In genomic region chr1:112575154-112575804, GRCh38 we compare ENCODE assay signal across 13 cellular contexts. TPM values are rescaled to one million over a fixed set of nuclear protein-coding genes. Genes with fewer than 3 reads are reported as not detected.
DNase-seq lines count a peak whose midpoint lies in the region; ATAC-seq and TF ChIP-seq lines count a peak whose summit lies in the region.
"Had no signal": no experiment of that assay in that cellular context is flagged by ENCODE, and none has a peak within 500 bp of the region (broad histone marks: within the 10 kb centered on the region; RNA-seq: fewer than 3 reads in every experiment).

No MANE protein-coding gene starts in this region.

- no peak overlapping the region for H3K23ac ChIP-seq in mesenchymal stem cell (ENCODE audit: low read length in 2 of 2)

- no peak overlapping the region for H3K4me3 Mint-ChIP-seq in activated CD4-positive, alpha-beta memory T cell treated with anti-CD3 and anti-CD28 coated beads for 36 hours
- H3K4me3 Mint-ChIP-seq: activated CD4-positive, alpha-beta T cell treated with anti-CD3 and anti-CD28 coated beads for 36 hours; activated naive CD8-positive, alpha-beta T cell treated with anti-CD3 and anti-CD28 coated beads for 36 hours; CD4-positive, alpha-beta memory T cell had no signal

- H3K18ac ChIP-seq in mesenchymal stem cell (ENCODE audit: low read depth in 1 of 2, low read length in 2 of 2): no peak overlapping the region

- peaks cover 23% of the 10 kb centered on the region for H3K36me3 Mint-ChIP-seq in activated CD4-positive, alpha-beta memory T cell treated with anti-CD3 and anti-CD28 coated beads for 36 hours

- H3K9me3 Mint-ChIP-seq in activated CD4-positive, alpha-beta memory T cell treated with anti-CD3 and anti-CD28 coated beads for 36 hours: no peaks in the 10 kb centered on the region
- H3K9me3 Mint-ChIP-seq: activated naive CD8-positive, alpha-beta T cell treated with anti-CD3 and anti-CD28 coated beads for 36 hours; CD4-positive, alpha-beta memory T cell had no signal

- H3K27me3 ChIP-seq in MG63 (no peaks in the 10 kb centered on the region), mesenchymal stem cell (ENCODE audit: control insufficient read depth in 1 of 2, insufficient read depth in 1 of 2, low read length in 2 of 2) (no peaks in the 10 kb centered on the region)

- no peak overlapping the region for H2BK5ac ChIP-seq in mesenchymal stem cell (ENCODE audit: low read depth, low read length, poor library complexity, severe bottlenecking)

- 40% methylated on average over 5 of the region's 8 CpGs for WGBS in mesenchymal stem cell

- ATAC-seq in HG02623 (IDR thresholded peaks at IDR 0.05; ENCODE audit: unreplicated experiment) (no peak), GM21390 (IDR thresholded peaks at IDR 0.05; ENCODE audit: unreplicated experiment) (no peak)
- ATAC-seq: activated CD4-positive, alpha-beta T cell treated with anti-CD3 and anti-CD28 coated beads for 36 hours had no signal

- H3K79me1 ChIP-seq in mesenchymal stem cell (replicated peaks; ENCODE audit: low read length, poor library complexity, severe bottlenecking): peaks cover 3% of the 10 kb centered on the region

- CTCF ChIA-PET in activated CD4-positive, alpha-beta memory T cell treated with anti-CD3 and anti-CD28 coated beads for 36 hours (lab: Charles Lee): no interaction called here

- H3K4ac ChIP-seq in mesenchymal stem cell (ENCODE audit: low read depth in 1 of 2, low read length in 2 of 2): no peak overlapping the region

- no peaks in the 10 kb centered on the region for H3K9me3 ChIP-seq in MG63
- no peaks in the 10 kb centered on the region for H3K9me3 ChIP-seq in mesenchymal stem cell (ENCODE audit: control insufficient read depth, low read length)

- TF ChIP-seq CTCF in AG09319 (IDR thresholded peaks at IDR 0.05; ENCODE audit: low read depth, low read length): no peak

- H2BK15ac ChIP-seq in mesenchymal stem cell (ENCODE audit: low read depth, poor library complexity, severe bottlenecking): no peak overlapping the region

- peak overlapping the region; percentile 32 for H3K27ac ChIP-seq in mesenchymal stem cell (ENCODE audit: low read length, poor library complexity, severe bottlenecking)

- H3K4me3 ChIP-seq in MG63 (no peak overlapping the region), mesenchymal stem cell (ENCODE audit: insufficient read depth in 1 of 2, low read depth in 1 of 2, low read length in 2 of 2) (no peak overlapping the region)

- H3K27ac Mint-ChIP-seq in activated CD4-positive, alpha-beta memory T cell treated with anti-CD3 and anti-CD28 coated beads for 36 hours: no peak overlapping the region
- H3K27ac Mint-ChIP-seq: activated CD4-positive, alpha-beta T cell treated with anti-CD3 and anti-CD28 coated beads for 36 hours; activated naive CD8-positive, alpha-beta T cell treated with anti-CD3 and anti-CD28 coated beads for 36 hours; CD4-positive, alpha-beta memory T cell had no signal

- peak; percentile 58 for DNase-seq in AG09319 (ENCODE audit: extremely low read depth, low read depth)
- DNase-seq in MG63: peak; percentile 57
- peak; percentile 56 for DNase-seq in brain pericyte (ENCODE audit: low read depth, low spot score)
- DNase-seq in mesenchymal stem cell: peak; percentile 97
- DNase-seq in activated CD4-positive, alpha-beta T cell treated with anti-CD3 and anti-CD28 coated beads for 1 hour: no peak
- no peak for DNase-seq in activated CD4-positive, alpha-beta memory T cell treated with anti-CD3 and anti-CD28 coated beads for 36 hours
- DNase-seq: activated CD4-positive, alpha-beta T cell treated with anti-CD3 and anti-CD28 coated beads for 36 hours; activated naive CD8-positive, alpha-beta T cell treated with anti-CD3 and anti-CD28 coated beads for 36 hours; CD4-positive, alpha-beta memory T cell; midbrain; stimulated activated naive CD4-positive, alpha-beta T cell had no signal

- H4K91ac ChIP-seq in mesenchymal stem cell (ENCODE audit: low read length): no peak overlapping the region

- POLR2A ChIA-PET in activated CD4-positive, alpha-beta memory T cell treated with anti-CD3 and anti-CD28 coated beads for 36 hours (lab: Charles Lee): no interaction called here

- no peak overlapping the region for H2AFZ ChIP-seq in mesenchymal stem cell (ENCODE audit: low read depth, low read length)

- no peaks in the 10 kb centered on the region for H3K4me1 ChIP-seq in mesenchymal stem cell (ENCODE audit: control insufficient read depth, insufficient read depth, low read depth, low read length)

- no peak overlapping the region for H3K14ac ChIP-seq in mesenchymal stem cell (ENCODE audit: low read length in 2 of 2)

- H4K8ac ChIP-seq in mesenchymal stem cell (ENCODE audit: low read length): no peak overlapping the region

- H3K4me2 ChIP-seq in mesenchymal stem cell (ENCODE audit: low read length, poor library complexity, severe bottlenecking): no peak overlapping the region

- peaks cover 63% of the 10 kb centered on the region for H3K36me3 ChIP-seq in MG63
- H3K36me3 ChIP-seq in mesenchymal stem cell (ENCODE audit: control insufficient read depth in 1 of 2, insufficient read depth in 2 of 2, low read depth in 1 of 2, low read length in 2 of 2): peaks cover 19 to 65% of the 10 kb centered on the region in 2 experiments

- no peaks in the 10 kb centered on the region for H3K4me1 Mint-ChIP-seq in activated CD4-positive, alpha-beta memory T cell treated with anti-CD3 and anti-CD28 coated beads for 36 hours (ENCODE audit: low read depth)
- H3K4me1 Mint-ChIP-seq: activated CD4-positive, alpha-beta T cell treated with anti-CD3 and anti-CD28 coated beads for 36 hours; activated naive CD8-positive, alpha-beta T cell treated with anti-CD3 and anti-CD28 coated beads for 36 hours had no signal

- H3K27me3 Mint-ChIP-seq in activated CD4-positive, alpha-beta memory T cell treated with anti-CD3 and anti-CD28 coated beads for 36 hours: no peaks in the 10 kb centered on the region
- H3K27me3 Mint-ChIP-seq: activated CD4-positive, alpha-beta T cell treated with anti-CD3 and anti-CD28 coated beads for 36 hours; activated naive CD8-positive, alpha-beta T cell treated with anti-CD3 and anti-CD28 coated beads for 36 hours; CD4-positive, alpha-beta memory T cell had no signal

- H2AK5ac ChIP-seq in mesenchymal stem cell (ENCODE audit: low read length, severe bottlenecking): no peak overlapping the region

- no peak overlapping the region for H3K9ac ChIP-seq in mesenchymal stem cell (ENCODE audit: low read length)

- intact Hi-C loops in activated CD4-positive, alpha-beta memory T cell treated with anti-CD3 and anti-CD28 coated beads for 36 hours (cut with micrococcal nuclease): no loop called here

- no peak overlapping the region for H2BK120ac ChIP-seq in mesenchymal stem cell (ENCODE audit: low read depth, low read length)

- no peak overlapping the region for H2BK12ac ChIP-seq in mesenchymal stem cell (ENCODE audit: low read length in 2 of 2)

RNA-seq across cellular contexts. Expression of gene ST7L, which starts 43.7 kb away (rescaled TPM):
- total RNA-seq in MG63 (2014; rRNA removed; shearing (Covaris generic); ENCODE audit: low replicate concordance): 13.8 and 16.7 TPM in 2 replicates
- 15.2 TPM for polyA plus RNA-seq in mesenchymal stem cell (2013, experiment 1 of 2)
- polyA plus RNA-seq in mesenchymal stem cell (2013, experiment 2 of 2): 14.9 TPM
- 10 to 100 TPM; 11.2 to 15.4 TPM for total RNA-seq in activated CD4-positive, alpha-beta memory T cell treated with anti-CD3 and anti-CD28 coated beads for 36 hours

RNA-seq across cellular contexts. Expression of gene CAPZA1, which starts 44.4 kb away (rescaled TPM):
- total RNA-seq in MG63 (2014; rRNA removed; shearing (Covaris generic); ENCODE audit: low replicate concordance): 362 and 392 TPM in 2 replicates
- 133 TPM for polyA plus RNA-seq in mesenchymal stem cell (2013, experiment 1 of 2)
- polyA plus RNA-seq in mesenchymal stem cell (2013, experiment 2 of 2): 140 TPM
- total RNA-seq in activated CD4-positive, alpha-beta memory T cell treated with anti-CD3 and anti-CD28 coated beads for 36 hours: 100 to 1,000 TPM; 261 to 274 TPM

Comparison
In these comparisons a context has a peak if more than half of its experiments do, and no peak if none do; other contexts are left out.
1. DNase-seq: peak in AG09319 (single experiment), MG63 (single experiment), brain pericyte (single experiment) and mesenchymal stem cell (single experiment); none in activated CD4-positive, alpha-beta T cell treated with anti-CD3 and anti-CD28 coated beads for 1 hour (single experiment) and activated CD4-positive, alpha-beta memory T cell treated with anti-CD3 and anti-CD28 coated beads for 36 hours (single experiment).